Comparison of ENCODE assay signal across 8 cellular contexts in genomic region chr12:66688836-66689439, GRCh38. TPM values are rescaled to one million over a fixed set of nuclear protein-coding genes. Genes with fewer than 3 reads are reported as not detected.
DNase-seq lines count a peak whose midpoint lies in the region; ATAC-seq and TF ChIP-seq lines count a peak whose summit lies in the region.

No MANE protein-coding gene starts in this region.

- DNase-seq in G401 (ENCODE audit: low spot score) (peak; percentile 32), SHP77 treated with DMSO at 0.1 percent for 48 hours (lab: John Stamatoyannopoulos, UW) (peak; percentile 12), colonic mucosa (peak; percentile 21), lung (ENCODE audit: low spot score) (no peak), GDM1 (lab: John Stamatoyannopoulos, UW) (no peak)
- DNase-seq in central memory CD4-positive, alpha-beta T cell, result no peak

- intact Hi-C loops in colonic mucosa (cut with DNase I), result no loop called here

- no peak overlapping the region for H2AFZ ChIP-seq in Loucy (ENCODE audit: low read length)

- TF ChIP-seq CTCF in Loucy (conservative IDR thresholded peaks at IDR 0.05; ENCODE audit: low read length) (peak; percentile 87), colonic mucosa (IDR thresholded peaks at IDR 0.05) (no peak), lung (IDR thresholded peaks at IDR 0.05; ENCODE audit: control extremely low read depth, extremely low read depth) (peak; percentile 20)

- no peak overlapping the region for H3K4me2 ChIP-seq in Loucy (ENCODE audit: low read depth, low read length, poor library complexity, severe bottlenecking)

- 62 to 67% methylated on average over 8 of the region's 8 CpGs for WGBS in lung, 2 donors

- no peaks in the 10 kb centered on the region for H3K27me3 ChIP-seq in Loucy (ENCODE audit: insufficient read depth, low read length, poor library complexity, severe bottlenecking)
- no peaks in the 10 kb centered on the region for H3K27me3 ChIP-seq in colonic mucosa
- H3K27me3 ChIP-seq in lung (ENCODE audit: control insufficient read depth, insufficient read depth), result no peaks in the 10 kb centered on the region

- no peaks in the 10 kb centered on the region for H3K79me2 ChIP-seq in Loucy (ENCODE audit: insufficient read depth, low read length)

- H3K27ac ChIP-seq in colonic mucosa (no peak overlapping the region), lung (ENCODE audit: low read depth in 1 of 2, low read length in 1 of 2) (no peak overlapping the region)

- in situ Hi-C loops in G401 (cut with HindIII; ENCODE audit: low sequenced_read_pairs), result no loop called here

- no peaks in the 10 kb centered on the region for H4K20me1 ChIP-seq in Loucy (ENCODE audit: insufficient read depth, low read length, poor library complexity, severe bottlenecking)

- H3K4me3 ChIP-seq in Loucy (ENCODE audit: low read length, poor library complexity, severe bottlenecking) (no peak overlapping the region), colonic mucosa (no peak overlapping the region), lung (no peak overlapping the region)

- no peaks in the 10 kb centered on the region for H3K9me2 ChIP-seq in Loucy (replicated peaks; ENCODE audit: low read depth, low read length)

- no peaks in the 10 kb centered on the region for H3F3A ChIP-seq in Loucy (ENCODE audit: low read depth)

- H3K9ac ChIP-seq in Loucy (ENCODE audit: low read depth, low read length, poor library complexity, severe bottlenecking), result no peak overlapping the region
- no peak overlapping the region for H3K9ac ChIP-seq in colonic mucosa (ENCODE audit: low read depth in 2 of 2, low read length in 2 of 2)

- no peaks in the 10 kb centered on the region for H3K9me3 ChIP-seq in Loucy (ENCODE audit: insufficient read depth, low read depth, low read length)
- H3K9me3 ChIP-seq in colonic mucosa, result no peaks in the 10 kb centered on the region
- no peaks in the 10 kb centered on the region for H3K9me3 ChIP-seq in lung (ENCODE audit: control insufficient read depth in 2 of 2, insufficient read depth in 1 of 2, low read length in 1 of 2)

- no peaks in the 10 kb centered on the region for H3K4me1 ChIP-seq in Loucy (ENCODE audit: insufficient read depth, low read length, poor library complexity, severe bottlenecking)
- no peaks in the 10 kb centered on the region for H3K4me1 ChIP-seq in colonic mucosa
- H3K4me1 ChIP-seq in lung (ENCODE audit: control insufficient read depth in 2 of 2, insufficient read depth in 2 of 2, low read length in 2 of 2), result peaks cover 1 to 3% of the 10 kb centered on the region in 2 donors

- ATAC-seq in GM21723 (IDR thresholded peaks at IDR 0.05; ENCODE audit: unreplicated experiment) (peak; percentile 69), lung (ENCODE audit: insufficient read depth, low FRiP score) (no peak)

- H3K36me3 ChIP-seq in Loucy (ENCODE audit: insufficient read depth, low read length) (no peaks in the 10 kb centered on the region), colonic mucosa (no peaks in the 10 kb centered on the region), lung (ENCODE audit: control insufficient read depth in 2 of 2, insufficient read depth in 2 of 2, low read length in 2 of 2) (no peaks in the 10 kb centered on the region)

RNA-seq across cellular contexts. Expression of gene GRIP1, which starts 10.1 kb away (rescaled TPM):
- total RNA-seq in G401 (2014; rRNA removed; shearing (Covaris generic)), result 0.27 TPM in 1 of 2 replicates, not detected in the other
- total RNA-seq in colonic mucosa, result 1 to 10 TPM; 3.7 to 6.2 TPM
- total RNA-seq in lung, result 1 to 10 TPM; 1.3 to 3.6 TPM
- under 1 TPM; 0.20 to 0.32 TPM for polyA plus RNA-seq in lung

Comparison
In these comparisons a context has a peak if more than half of its experiments do, and no peak if none do; other contexts are left out.
1. DNase-seq: peak in G401 (single experiment), SHP77 treated with DMSO at 0.1 percent for 48 hours (single experiment) and colonic mucosa (single experiment); none in lung (single experiment), central memory CD4-positive, alpha-beta T cell (single experiment) and GDM1 (single experiment).